Comparison of ENCODE assay signal across 8 cellular contexts in the genomic region with DNA sequence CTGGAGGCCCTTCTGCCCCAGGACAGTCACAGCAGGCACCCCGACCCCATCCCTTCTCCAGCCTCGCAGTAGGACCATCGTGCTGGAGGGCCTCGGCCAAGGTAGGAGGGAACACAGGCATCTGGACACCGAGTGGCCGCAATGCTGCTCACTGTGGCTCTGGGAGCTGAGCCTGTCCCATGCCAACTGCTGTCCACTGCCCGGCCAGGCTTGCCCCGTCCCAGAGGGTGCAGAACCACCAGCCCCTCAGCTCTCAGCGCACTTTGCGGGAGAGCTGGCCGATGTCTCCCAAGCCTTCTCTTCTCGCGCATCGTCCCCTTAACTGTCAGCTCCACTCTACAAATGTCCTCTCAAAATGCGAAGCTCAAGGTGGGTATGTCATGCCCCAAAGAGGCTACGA.
"Had no signal": no experiment of that assay in that cellular context is flagged by ENCODE, and none has a peak within 500 bp of the region (broad histone marks: within the 10 kb centered on the region; RNA-seq: fewer than 3 reads in every experiment).

No MANE protein-coding gene starts in this region.

- H3K27ac Mint-ChIP-seq: HFFc6 had no signal

- ATAC-seq: HCT116, HepG2 had no signal

- H3K9me3 ChIP-seq: HAP-1 had no signal

- H3K36me3 ChIP-seq: HAP-1 had no signal

- DNase-seq: GM23248, GOT3, HFFc6 had no signal

- H2AFZ ChIP-seq: GM23248 had no signal

- H3K27ac ChIP-seq: GM23248, HL-60 had no signal

- H3K4me3 Mint-ChIP-seq: HFFc6 had no signal

- H3K4me3 ChIP-seq: GM23248, HAP-1, K562 had no signal

- H3K9ac ChIP-seq: GM23248 had no signal

- H3K4me1 ChIP-seq: HAP-1 had no signal
